In the genomic region with DNA sequence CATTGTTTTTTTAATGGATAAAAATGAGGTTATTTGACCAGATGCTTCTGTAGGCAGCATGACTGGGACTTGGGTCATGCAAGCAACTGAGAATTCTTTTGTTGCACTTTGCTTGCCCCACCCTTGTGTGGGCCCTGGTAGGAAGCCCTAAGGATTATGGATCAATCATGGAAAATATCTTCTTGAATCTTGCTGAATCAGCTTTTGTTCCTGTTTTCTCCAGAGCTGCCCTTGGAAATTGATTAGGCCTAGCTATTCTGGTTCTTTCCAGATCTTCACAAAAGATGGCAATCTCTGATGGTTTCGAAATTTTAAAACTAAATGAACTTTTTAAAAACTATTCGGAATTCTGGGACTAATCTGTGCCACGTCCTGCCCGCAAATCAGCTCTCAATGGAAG, we compare ENCODE assay signal across 27 cellular contexts. TPM values are rescaled to one million over a fixed set of nuclear protein-coding genes. Genes with fewer than 3 reads are reported as not detected.
"Had no signal": no experiment of that assay in that cellular context is flagged by ENCODE, and none has a peak within 500 bp of the region (broad histone marks: within the 10 kb centered on the region; RNA-seq: fewer than 3 reads in every experiment).

No MANE protein-coding gene starts in this region.

- ATAC-seq: naive thymus-derived CD4-positive, alpha-beta T cell; natural killer cell; psoas muscle; right cardiac atrium; sciatic nerve; stimulated activated effector memory CD8-positive, alpha-beta T cell treated with anti-CD3 and anti-CD28 coated beads, Interleukin-12 subunit alpha, Interleukin-12 subunit beta, amount 100 ng/mL, for 72 hours; stimulated activated naive CD8-positive, alpha-beta T cell treated with anti-CD3 and anti-CD28 coated beads, Interleukin-15, amount 100 ng/mL, for 72 hours; stimulated activated naive CD8-positive, alpha-beta T cell treated with anti-CD3 and anti-CD28 coated beads, Interleukin-15, Interleukin-2, amounts not matched to agents 100 U/mL and 50 U/mL, for 24 hours had no signal

- H2AFZ ChIP-seq: neural progenitor cell, parathyroid adenoma had no signal

- DNase-seq: naive thymus-derived CD4-positive, alpha-beta T cell; natural killer cell; occipital lobe; ovary; posterior cingulate gyrus; psoas muscle; right cardiac atrium; small intestine; stimulated activated CD4-positive, alpha-beta T cell treated with anti-CD3 and anti-CD28 coated beads, Interleukin-15, amount 100 ng/mL, for 24 hours; stimulated activated CD4-positive, alpha-beta T cell treated with anti-CD3 and anti-CD28 coated beads, Interleukin-2, amount 100 ng/mL, for 24 hours; stimulated activated CD4-positive, alpha-beta T cell treated with anti-CD3 and anti-CD28 coated beads, Interleukin-2, amount 100 ng/mL, for 48 hours; stimulated activated CD4-positive, alpha-beta T cell treated with anti-CD3 and anti-CD28 coated beads, Interleukin-4, amount 100 ng/mL, for 24 hours; stimulated activated naive CD4-positive, alpha-beta T cell; stimulated activated naive CD8-positive, alpha-beta T cell treated with anti-CD3 and anti-CD28 coated beads, Interleukin-15, amount 100 ng/mL, for 72 hours; stimulated activated naive CD8-positive, alpha-beta T cell treated with anti-CD3 and anti-CD28 coated beads, Interleukin-15, Interleukin-2, amounts not matched to agents 100 U/mL and 50 U/mL, for 24 hours; substantia nigra; testis; tibial artery; transverse colon; upper lobe of left lung had no signal

- H3K9ac ChIP-seq: neural progenitor cell, parathyroid adenoma had no signal

- H3K9me3 ChIP-seq: ovary, psoas muscle, suprapubic skin, testis, tibial artery, transverse colon, upper lobe of left lung, vagina had no signal

- H3K79me2 ChIP-seq: parathyroid adenoma had no signal

- FAIRE-seq: small intestine, urothelium cell line had no signal

- H3K4me2 ChIP-seq: neural progenitor cell had no signal

- H3K4me3 ChIP-seq: neural progenitor cell, ovary, psoas muscle, suprapubic skin, testis, tibial artery, transverse colon, upper lobe of left lung, vagina had no signal

- H3K4me1 ChIP-seq: parathyroid adenoma, suprapubic skin, testis, tibial artery, transverse colon, upper lobe of left lung, vagina had no signal

- H3K27ac ChIP-seq: neural progenitor cell, ovary, parathyroid adenoma, psoas muscle, suprapubic skin, testis, tibial artery, transverse colon, upper lobe of left lung, vagina had no signal

- H3K27me3 ChIP-seq: neural progenitor cell, ovary, suprapubic skin, testis, tibial artery, transverse colon, upper lobe of left lung, vagina had no signal

- H3K36me3 ChIP-seq: neural progenitor cell, ovary, suprapubic skin, tibial artery, transverse colon, upper lobe of left lung, vagina had no signal

RNA-seq across cellular contexts. Expression of a gene that starts 58.6 kb away (rescaled TPM):
- total RNA-seq: natural killer cell had no signal
- polyA plus RNA-seq: naive thymus-derived CD4-positive, alpha-beta T cell had no signal
